Comparison of ENCODE assay signal across 16 cellular contexts in genomic region chr3:8318002-8318649, GRCh38.
DNase-seq lines count a peak whose midpoint lies in the region; ATAC-seq, FAIRE-seq and TF ChIP-seq lines count a peak whose summit lies in the region.
"Had no signal": no experiment of that assay in that cellular context is flagged by ENCODE, and none has a peak within 500 bp of the region (broad histone marks: within the 10 kb centered on the region; RNA-seq: fewer than 3 reads in every experiment).

No MANE protein-coding gene starts in this region.

- no peak overlapping the region for H4K8ac ChIP-seq in neuronal stem cell (ENCODE audit: low read depth, low read length)

- no peak overlapping the region for H3K9ac ChIP-seq in adipocyte (ENCODE audit: low read length)
- H3K9ac ChIP-seq in neuronal stem cell (ENCODE audit: low read depth, low read length, poor library complexity), result no peak overlapping the region

- CTCF ChIA-PET in OCI-LY7 (lab: Charles Lee; ENCODE audit: unreplicated experiment), result no interaction called here

- no peak overlapping the region for H3K4me3 ChIP-seq in AG10803 (ENCODE audit: low read length)
- H3K4me3 ChIP-seq in adipocyte (ENCODE audit: low read length), result no peak overlapping the region
- H3K4me3 ChIP-seq in neuronal stem cell (ENCODE audit: low read length in 2 of 2), result no peak overlapping the region
- no peak overlapping the region for H3K4me3 ChIP-seq in OCI-LY7 (ENCODE audit: low read depth, low read length, poor library complexity, severe bottlenecking)

- H4K91ac ChIP-seq in neuronal stem cell (ENCODE audit: low read depth, low read length, poor library complexity), result no peak overlapping the region

- H2AK5ac ChIP-seq in neuronal stem cell (ENCODE audit: low read depth, low read length), result no peak overlapping the region

- no peak overlapping the region for H2BK5ac ChIP-seq in neuronal stem cell (ENCODE audit: low read length)

- H3K27ac ChIP-seq in neuronal stem cell (replicated peaks; ENCODE audit: low read length) (no peak overlapping the region), OCI-LY7 (ENCODE audit: low read depth, low read length, poor library complexity, severe bottlenecking) (no peak overlapping the region)
- H3K27ac ChIP-seq: neutrophil had no signal

- H2BK15ac ChIP-seq in neuronal stem cell (ENCODE audit: low read length), result no peak overlapping the region

- WGBS in neuronal stem cell (ENCODE audit: extremely low coverage in 2 of 2, insufficient read length in 2 of 2, insufficient replicate concordance in 1 of 2), 2 donors, result no CpG with 5 or more reads among the region's 6 CpGs

- FAIRE-seq in islet of Langerhans (lab: Jason Lieb, UNC), result peak; percentile 38
- FAIRE-seq: endothelial cell of umbilical vein, small intestine had no signal

- no peak overlapping the region for H3K18ac ChIP-seq in neuronal stem cell (ENCODE audit: low read length)

- H3K27me3 ChIP-seq in adipocyte (replicated peaks; ENCODE audit: control insufficient read depth, insufficient read depth, low read length), result no peaks in the 10 kb centered on the region
- H3K27me3 ChIP-seq in neuronal stem cell (ENCODE audit: control insufficient read depth in 3 of 3, insufficient read depth in 3 of 3, low read depth in 1 of 3, low read length in 3 of 3), result no peaks in the 10 kb centered on the region
- H3K27me3 ChIP-seq: neutrophil had no signal

- no peak overlapping the region for H2BK120ac ChIP-seq in neuronal stem cell (ENCODE audit: low read depth, low read length)

- H3K4me1 ChIP-seq in adipocyte (ENCODE audit: control insufficient read depth, insufficient read depth, low read length) (peaks cover 25% of the 10 kb centered on the region), neuronal stem cell (ENCODE audit: control insufficient read depth in 2 of 2, insufficient read depth in 1 of 2, low read depth in 1 of 2, low read length in 2 of 2) (no peaks in the 10 kb centered on the region), OCI-LY7 (ENCODE audit: insufficient read depth, low read length, poor library complexity, severe bottlenecking) (no peaks in the 10 kb centered on the region)

- no peak overlapping the region for H3K4ac ChIP-seq in neuronal stem cell (ENCODE audit: low read length)

- no peak overlapping the region for H3K14ac ChIP-seq in neuronal stem cell (ENCODE audit: low read length)

- H3K9me3 ChIP-seq in adipocyte (ENCODE audit: control insufficient read depth, low read length) (no peaks in the 10 kb centered on the region), neuronal stem cell (replicated peaks in 1 of 2; ENCODE audit: control insufficient read depth in 2 of 2, insufficient read depth in 1 of 2, low read depth in 1 of 2, low read length in 2 of 2) (no peaks in the 10 kb centered on the region), OCI-LY7 (ENCODE audit: low read length) (no peaks in the 10 kb centered on the region)
- H3K9me3 ChIP-seq: neutrophil had no signal

- H4K20me1 ChIP-seq in OCI-LY7 (ENCODE audit: insufficient read depth, low read length), result no peaks in the 10 kb centered on the region

- H3K4me2 ChIP-seq in neuronal stem cell (ENCODE audit: insufficient read depth, low read length, poor library complexity, severe bottlenecking) (no peak overlapping the region), OCI-LY7 (ENCODE audit: low read length) (no peak overlapping the region)

- no peak overlapping the region for H2BK12ac ChIP-seq in neuronal stem cell (ENCODE audit: low read length)

- H3K23ac ChIP-seq in neuronal stem cell (ENCODE audit: low read depth, low read length, poor library complexity), result no peak overlapping the region

- H3K36me3 ChIP-seq in adipocyte (ENCODE audit: control insufficient read depth, insufficient read depth, low read length, severe bottlenecking), result no peaks in the 10 kb centered on the region
- H3K36me3 ChIP-seq in neuronal stem cell (replicated peaks in 1 of 2; ENCODE audit: control insufficient read depth in 2 of 2, insufficient read depth in 2 of 2, low read length in 2 of 2), result no peaks in the 10 kb centered on the region
- H3K36me3 ChIP-seq in OCI-LY7 (ENCODE audit: insufficient read depth, low read length), result no peaks in the 10 kb centered on the region
- H3K36me3 ChIP-seq: neutrophil had no signal

- POLR2A ChIA-PET in OCI-LY7 (lab: Charles Lee), result interaction anchor here (1.2 to 1.3 kb wide), 2 partner anchors 8 to 9 kb away, joined by 3 to 8 read pairs; no protein-coding TSS in a partner anchor

- H2AFZ ChIP-seq in neuronal stem cell (ENCODE audit: low read length) (no peak overlapping the region), OCI-LY7 (ENCODE audit: low read length) (no peak overlapping the region)

- no peaks in the 10 kb centered on the region for H3K79me1 ChIP-seq in neuronal stem cell (ENCODE audit: low read depth, low read length)

- no peaks in the 10 kb centered on the region for H3K79me2 ChIP-seq in OCI-LY7 (ENCODE audit: insufficient read depth, low read depth, low read length)

- DNase-seq in AG10803 (ENCODE audit: low read depth) (peak; percentile 68), HCEC 1CT (peak; percentile 19), adipocyte (ENCODE audit: low read depth) (peak; percentile 37), neuronal stem cell (ENCODE audit: low spot score) (no peak), OCI-LY7 (ENCODE audit: low spot score) (no peak)
- DNase-seq: activated B cell treated with CpG ODN at 0.5 μM for 24 hours; activated naive CD4-positive, alpha-beta T cell treated with anti-CD3 and anti-CD28 coated beads for 36 hours; COR-L47; NCI-H1092; NK-92 treated with Interleukin-12 subunit alpha and Interleukin-12 subunit beta, amount 100 ng/mL, for 24 hours; small intestine had no signal

- ATAC-seq in HG02981 (IDR thresholded peaks at IDR 0.05; ENCODE audit: unreplicated experiment) (no peak), GM19035 (IDR thresholded peaks at IDR 0.05; ENCODE audit: unreplicated experiment) (no peak)

- H3K9me2 ChIP-seq in OCI-LY7 (ENCODE audit: insufficient read depth, low read length), result no peaks in the 10 kb centered on the region

- no peak for TF ChIP-seq CTCF in AG10803 (conservative IDR thresholded peaks at IDR 0.05; ENCODE audit: low read length)
- no peak for TF ChIP-seq CTCF in OCI-LY7 (conservative IDR thresholded peaks at IDR 0.05; ENCODE audit: low read length)

- intact Hi-C loops in OCI-LY7 (cut with micrococcal nuclease; ENCODE audit: unreplicated experiment), result no loop called here

- BruUV-seq in OCI-LY7 (replicated peaks; lab: Mats Ljungman, UMichigan), result no TSS peak

Comparison
In these comparisons a context has a peak if more than half of its experiments do, and no peak if none do; other contexts are left out.
1. DNase-seq: peak in AG10803 (single experiment), HCEC 1CT (single experiment) and adipocyte (single experiment); none in neuronal stem cell (single experiment) and OCI-LY7 (single experiment).